Comparison of ENCODE assay signal across 13 cellular contexts in the genomic region with DNA sequence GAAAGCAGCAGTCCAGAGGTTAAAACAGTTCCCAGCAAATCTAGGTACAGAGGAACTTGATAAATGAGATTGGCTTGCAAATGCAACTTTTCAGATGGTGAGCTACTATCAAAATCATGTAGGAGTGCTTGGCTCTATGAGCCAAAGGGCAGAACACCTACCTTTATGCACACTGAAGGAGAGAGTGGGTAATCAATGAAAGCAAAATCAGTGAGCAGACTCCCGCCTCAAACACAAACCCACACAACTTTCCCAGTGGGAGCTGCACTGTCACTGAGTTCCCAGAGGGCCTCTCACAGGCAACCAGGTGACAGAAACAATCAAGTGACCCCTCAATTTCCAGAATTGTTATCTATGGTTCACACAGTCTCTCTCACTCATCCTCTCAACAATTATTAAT. TPM values are rescaled to one million over a fixed set of nuclear protein-coding genes. Genes with fewer than 3 reads are reported as not detected.
A peak's percentile ranks its signal among the peaks of the same experiment; 100 is the strongest.
DNase-seq lines count a peak whose midpoint lies in the region; ATAC-seq and TF ChIP-seq lines count a peak whose summit lies in the region.
"Had no signal": no experiment of that assay in that cellular context is flagged by ENCODE, and none has a peak within 500 bp of the region (broad histone marks: within the 10 kb centered on the region; RNA-seq: fewer than 3 reads in every experiment).

No MANE protein-coding gene starts in this region.

- no peak overlapping the region for H2AK5ac ChIP-seq in IMR-90 (ENCODE audit: low read depth, low read length)

- no peak overlapping the region for H3K4me3 ChIP-seq in cardiac muscle cell
- no peak overlapping the region for H3K4me3 ChIP-seq in IMR-90 (ENCODE audit: insufficient read depth, low read depth, low read length)
- H3K4me3 ChIP-seq in smooth muscle cell = no peak overlapping the region
- H3K4me3 ChIP-seq in gastrocnemius medialis = no peak overlapping the region

- H3K27me3 ChIP-seq in cardiac muscle cell (no peaks in the 10 kb centered on the region), IMR-90 (ENCODE audit: control insufficient read depth, insufficient read depth, low read length) (no peaks in the 10 kb centered on the region), smooth muscle cell (ENCODE audit: low read depth) (no peaks in the 10 kb centered on the region), gastrocnemius medialis (no peaks in the 10 kb centered on the region)

- H3K36me3 ChIP-seq in cardiac muscle cell = no peaks in the 10 kb centered on the region
- no peaks in the 10 kb centered on the region for H3K36me3 ChIP-seq in IMR-90 (ENCODE audit: control insufficient read depth, insufficient read depth, low read length)
- no peaks in the 10 kb centered on the region for H3K36me3 ChIP-seq in smooth muscle cell (ENCODE audit: low read depth)
- H3K36me3 ChIP-seq in gastrocnemius medialis = no peaks in the 10 kb centered on the region

- DNase-seq in cardiac muscle cell (ENCODE audit: low read depth in 1 of 2, low spot score in 1 of 2) (no peak), Right ventricle myocardium inferior (ENCODE audit: missing footprints) (no peak), IMR-90 (no peak), smooth muscle cell (lab: John Stamatoyannopoulos, UW; ENCODE audit: unreplicated experiment) (no peak), gastrocnemius medialis (no peak), NCI-H1048 (lab: John Stamatoyannopoulos, UW) (no peak), mesenteric fat pad (ENCODE audit: low spot score) (no peak)
- DNase-seq: 8988T; C1 segment of cervical spinal cord; CD4-positive, alpha-beta memory T cell; DMS79 had no signal

- dilution Hi-C loops in IMR-90 (cut with HindIII; ENCODE audit: low sequenced_read_pairs, unreplicated experiment) = no loop called here

- no CpG with 5 or more reads among the region's 1 CpG for WGBS in IMR-90 (ENCODE audit: extremely low coverage in 2 of 2, insufficient read length in 1 of 2), 2 experiments
- 85% methylated on average over 1 of the region's 1 CpG for WGBS in smooth muscle cell (ENCODE audit: low lambda C conversion rate)

- H2BK120ac ChIP-seq in IMR-90 (ENCODE audit: low read depth, low read length) = no peak overlapping the region

- H4K5ac ChIP-seq in IMR-90 (ENCODE audit: low read depth, low read length) = no peak overlapping the region

- peaks cover 14% of the 10 kb centered on the region for H3K9me1 ChIP-seq in IMR-90 (ENCODE audit: insufficient read depth, low read length)

- intact Hi-C loops in Right ventricle myocardium inferior (cut with DNase I) (no loop called here), IMR-90 (cut with micrococcal nuclease) (no loop called here), gastrocnemius medialis (cut with DNase I; ENCODE audit: low total_unique reads) (loop anchor here (10.0 kb wide), 1 partner anchor 1063 kb away; no protein-coding TSS in a partner anchor)
- intact Hi-C loops in dendritic cell treated with granulocyte-macrophage colony-stimulating factor and Interleukin-4, amounts not matched to agents 40 ng/mL and 50 ng/mL, for 4 days (cut with micrococcal nuclease) = no loop called here

- no peak overlapping the region for H3K14ac ChIP-seq in IMR-90 (replicated peaks; ENCODE audit: low read depth, low read length)

- peaks cover 8 to 35% of the 10 kb centered on the region in 2 experiments; a peak in 3 of 4 replicates for H3K79me1 ChIP-seq in IMR-90 (ENCODE audit: low read depth in 1 of 2, low read length in 2 of 2)

- H3K4me1 Mint-ChIP-seq in dendritic cell treated with granulocyte-macrophage colony-stimulating factor and Interleukin-4, amounts not matched to agents 40 ng/mL and 50 ng/mL, for 4 days (ENCODE audit: low read depth) = peaks cover 70% of the 10 kb centered on the region

- BruUV-seq in IMR-90 (replicated peaks; lab: Mats Ljungman, UMichigan) = no TSS peak

- peaks cover 17% of the 10 kb centered on the region for H3K4me1 ChIP-seq in cardiac muscle cell (ENCODE audit: low read depth)
- no peaks in the 10 kb centered on the region; the same call in 1 of the 2 replicates for H3K4me1 ChIP-seq in IMR-90 (ENCODE audit: control insufficient read depth, insufficient read depth, low read length)
- no peaks in the 10 kb centered on the region for H3K4me1 ChIP-seq in smooth muscle cell (ENCODE audit: low read depth)
- peaks cover 4 to 5% of the 10 kb centered on the region in 2 donors for H3K4me1 ChIP-seq in gastrocnemius medialis

- no peak for TF ChIP-seq RAD21 in IMR-90 (IDR thresholded peaks at IDR 0.05; ENCODE audit: low read length)

- peak overlapping the region; percentile 73 for H2AK9ac ChIP-seq in IMR-90 (replicated peaks; ENCODE audit: low read depth, low read length, poor library complexity)

- in situ Hi-C loops in IMR-90 (cut with MboI; ENCODE audit: low sequenced_read_pairs) = no loop called here
- in situ Hi-C loops in gastrocnemius medialis (cut with MboI; ENCODE audit: low sequenced_read_pairs in 4 of 4) = no loop called here

- TF ChIP-seq CTCF in cardiac muscle cell (IDR thresholded peaks at IDR 0.05; ENCODE audit: low read depth, low read length) (no peak), IMR-90 (conservative IDR thresholded peaks at IDR 0.05; ENCODE audit: low read depth, low read length) (no peak), smooth muscle cell (IDR thresholded peaks at IDR 0.05; ENCODE audit: borderline replicate concordance, insufficient read depth, poor library complexity, severe bottlenecking) (no peak), gastrocnemius medialis (IDR thresholded peaks at IDR 0.05 in 4 of 5, conservative IDR thresholded peaks at IDR 0.05 in 1 of 5) (no peak)

- no peak overlapping the region for H2BK15ac ChIP-seq in IMR-90 (ENCODE audit: low read depth, low read length)

- peak overlapping the region; percentile 9 for H3K27ac Mint-ChIP-seq in dendritic cell treated with granulocyte-macrophage colony-stimulating factor and Interleukin-4, amounts not matched to agents 40 ng/mL and 50 ng/mL, for 4 days

- no peak overlapping the region for H3K23ac ChIP-seq in IMR-90 (ENCODE audit: low read depth, low read length)

- POLR2A ChIA-PET in IMR-90 (lab: Charles Lee; ENCODE audit: unreplicated experiment) = no interaction called here

- TF ChIP-seq POLR2A in IMR-90 (IDR thresholded peaks at IDR 0.05; ENCODE audit: low read depth, low read length) (no peak), gastrocnemius medialis (IDR thresholded peaks at IDR 0.05) (no peak)

- no peak overlapping the region for H3K18ac ChIP-seq in IMR-90 (ENCODE audit: low read depth, low read length)

- H3K4me3 Mint-ChIP-seq in dendritic cell treated with granulocyte-macrophage colony-stimulating factor and Interleukin-4, amounts not matched to agents 40 ng/mL and 50 ng/mL, for 4 days = no peak overlapping the region

- H3K4me2 ChIP-seq in IMR-90 (ENCODE audit: low read depth, low read length) (no peak overlapping the region), smooth muscle cell (peak overlapping the region; percentile 27)

- H3K56ac ChIP-seq in IMR-90 (ENCODE audit: extremely low read depth, insufficient read depth, low read length) = no peak overlapping the region

- H3K9ac ChIP-seq in IMR-90 (ENCODE audit: low read depth, low read length) = no peak overlapping the region
- no peak overlapping the region for H3K9ac ChIP-seq in smooth muscle cell (ENCODE audit: low read depth)

- no peaks in the 10 kb centered on the region for H3K9me3 Mint-ChIP-seq in dendritic cell treated with granulocyte-macrophage colony-stimulating factor and Interleukin-4, amounts not matched to agents 40 ng/mL and 50 ng/mL, for 4 days
- H3K9me3 Mint-ChIP-seq: CD4-positive, alpha-beta memory T cell had no signal

- ATAC-seq in Right ventricle myocardium inferior = no peak
- ATAC-seq in IMR-90 (ENCODE audit: low read depth) = no peak
- no peak for ATAC-seq in gastrocnemius medialis
- ATAC-seq: HepG2 had no signal

- CTCF ChIA-PET in IMR-90 (lab: Yijun Ruan, JAX) = no interaction called here

- no peak overlapping the region for H3K4ac ChIP-seq in IMR-90 (ENCODE audit: low read depth, low read length)

- no peaks in the 10 kb centered on the region; the same call in 1 of the 2 replicates for H4K20me1 ChIP-seq in IMR-90 (ENCODE audit: insufficient read depth, low read length)
- H4K20me1 ChIP-seq in smooth muscle cell (ENCODE audit: low read depth) = peaks cover 64% of the 10 kb centered on the region

- peaks cover 77% of the 10 kb centered on the region for H3K79me2 ChIP-seq in smooth muscle cell (ENCODE audit: low read depth)

- no peak overlapping the region for H2BK5ac ChIP-seq in IMR-90 (ENCODE audit: low read depth, low read length, poor library complexity, severe bottlenecking)

- peaks cover 8% of the 10 kb centered on the region for H3K36me3 Mint-ChIP-seq in dendritic cell treated with granulocyte-macrophage colony-stimulating factor and Interleukin-4, amounts not matched to agents 40 ng/mL and 50 ng/mL, for 4 days (ENCODE audit: low read depth)

- no peak overlapping the region for H4K91ac ChIP-seq in IMR-90 (ENCODE audit: insufficient read depth, low read depth, low read length)

- H3K27ac ChIP-seq in cardiac muscle cell (peak overlapping the region; percentile 45), IMR-90 (ENCODE audit: insufficient read depth, low read length) (no peak overlapping the region), smooth muscle cell (ENCODE audit: low read depth) (no peak overlapping the region), gastrocnemius medialis (no peak overlapping the region)

- no peak overlapping the region for H4K8ac ChIP-seq in IMR-90 (ENCODE audit: low read depth in 2 of 2, low read length in 2 of 2)

- H2BK20ac ChIP-seq in IMR-90 (ENCODE audit: low read depth, low read length) = no peak overlapping the region

- H3K27me3 Mint-ChIP-seq in dendritic cell treated with granulocyte-macrophage colony-stimulating factor and Interleukin-4, amounts not matched to agents 40 ng/mL and 50 ng/mL, for 4 days = no peaks in the 10 kb centered on the region
- H3K27me3 Mint-ChIP-seq: CD4-positive, alpha-beta memory T cell had no signal

- H2AFZ ChIP-seq in IMR-90 (replicated peaks; ENCODE audit: low read length, poor library complexity) (no peak overlapping the region), smooth muscle cell (ENCODE audit: low read depth) (no peak overlapping the region)

- H3F3A ChIP-seq in smooth muscle cell (ENCODE audit: low read depth) = no peaks in the 10 kb centered on the region

- H3K9me3 ChIP-seq in cardiac muscle cell (ENCODE audit: low read depth) (no peaks in the 10 kb centered on the region), IMR-90 (ENCODE audit: control insufficient read depth, insufficient read depth, low read length) (no peaks in the 10 kb centered on the region), smooth muscle cell (replicated peaks; ENCODE audit: low read depth) (no peaks in the 10 kb centered on the region), gastrocnemius medialis (no peaks in the 10 kb centered on the region)

RNA-seq across cellular contexts. Expression of gene ARL15, which starts 8.5 kb away (rescaled TPM):
- 27.4 and 31.6 TPM in 2 replicates for total RNA-seq in cardiac muscle cell
- polyA plus RNA-seq in cardiac muscle cell = 21.8 and 23.2 TPM in 2 replicates
- total RNA-seq in Right ventricle myocardium inferior = 23.7 TPM
- 19.2 TPM in 2 replicates for total RNA-seq in IMR-90 (2012; rRNA removed)
- polyA plus RNA-seq in IMR-90 (2012; rRNA removed) = 6.6 and 7.3 TPM in 2 replicates
- polyA plus RNA-seq in IMR-90 (2012; cell fraction: cytosol; rRNA removed) = 2.2 and 4.1 TPM in 2 replicates
- 1.4 and 5.5 TPM in 2 replicates for polyA plus RNA-seq in IMR-90 (2012; cell fraction: nucleus; rRNA removed; ENCODE audit: low replicate concordance)
- 42.3 and 51.1 TPM in 2 replicates for total RNA-seq in smooth muscle cell
- 9.8 and 20.8 TPM in 2 replicates for polyA plus RNA-seq in smooth muscle cell
- 1 to 10 TPM; 1.7 to 5.5 (median 3.2) TPM for total RNA-seq in gastrocnemius medialis
- 24.3 TPM for total RNA-seq in mesenteric fat pad
